8 cellular contexts compared by ENCODE assay signal in the genomic region with DNA sequence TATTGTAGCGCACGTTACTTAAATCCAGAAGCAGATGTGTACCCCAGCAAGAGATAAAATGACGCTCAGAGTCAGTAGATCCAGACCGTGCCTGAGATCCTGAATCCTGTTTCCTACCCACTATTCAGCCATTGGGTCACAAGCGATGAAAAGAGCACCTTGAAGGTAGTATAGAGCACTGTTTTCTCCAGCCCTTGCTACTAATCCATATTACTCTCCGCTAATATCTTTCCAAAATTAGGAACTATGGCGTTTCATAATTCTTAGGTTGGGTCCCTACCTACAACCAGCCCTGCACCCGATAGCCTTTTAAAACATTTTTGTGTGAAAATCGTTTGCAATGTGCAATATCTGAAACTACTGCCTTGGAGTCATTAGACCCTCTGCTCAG. TPM values are rescaled to one million over a fixed set of nuclear protein-coding genes. Genes with fewer than 3 reads are reported as not detected.
DNase-seq lines count a peak whose midpoint lies in the region; ATAC-seq and TF ChIP-seq lines count a peak whose summit lies in the region.

No MANE protein-coding gene starts in this region.

- no peaks in the 10 kb centered on the region for H3K27me3 Mint-ChIP-seq in T-helper 17 cell

- H3K4me1 Mint-ChIP-seq in T-helper 17 cell = peaks cover 34% of the 10 kb centered on the region

- H3K4me3 ChIP-seq in cardiac muscle cell (peak overlapping the region; percentile 58), skeletal muscle satellite cell (ENCODE audit: low read length) (peak overlapping the region; percentile 89)

- H3K27me3 ChIP-seq in cardiac muscle cell = no peaks in the 10 kb centered on the region
- H3K27me3 ChIP-seq in skeletal muscle satellite cell (ENCODE audit: control insufficient read depth, insufficient read depth, low read length) = no peaks in the 10 kb centered on the region

- ATAC-seq in GM18520 (IDR thresholded peaks at IDR 0.05; ENCODE audit: unreplicated experiment) (peak; percentile 2), HG02840 (IDR thresholded peaks at IDR 0.05; ENCODE audit: low FRiP score, unreplicated experiment) (peak; percentile 8), T-helper 17 cell (no peak)

- H3K36me3 Mint-ChIP-seq in T-helper 17 cell (ENCODE audit: low read depth) = peaks cover 13% of the 10 kb centered on the region

- peak overlapping the region; percentile 100 for H3K4me3 Mint-ChIP-seq in T-helper 17 cell

- no peak for TF ChIP-seq CTCF in cardiac muscle cell (IDR thresholded peaks at IDR 0.05; ENCODE audit: low read depth, low read length)

- H3K36me3 ChIP-seq in cardiac muscle cell (peaks cover 5% of the 10 kb centered on the region), skeletal muscle satellite cell (ENCODE audit: insufficient read depth, low read length) (peaks cover 13% of the 10 kb centered on the region)

- DNase-seq in T-helper 17 cell = no peak
- DNase-seq in cardiac muscle cell (ENCODE audit: low read depth in 1 of 2, low spot score in 1 of 2) = no peak
- DNase-seq in stimulated activated naive CD4-positive, alpha-beta T cell treated with Interleukin-2 at 50 U/mL for 16 hours (lab: John Stamatoyannopoulos, UW) = no peak
- DNase-seq in glomerular visceral epithelial cell (ENCODE audit: extremely low spot score) = no peak
- DNase-seq in NCI-H1417 treated with DMSO at 0.1 percent for 48 hours (lab: John Stamatoyannopoulos, UW) = no peak

- H3K27ac ChIP-seq in cardiac muscle cell = peak overlapping the region; percentile 92

- no peaks in the 10 kb centered on the region for H3K9me3 ChIP-seq in T-helper 17 cell (ENCODE audit: control insufficient read depth, low read length, poor library complexity, severe bottlenecking)
- no peaks in the 10 kb centered on the region for H3K9me3 ChIP-seq in cardiac muscle cell (ENCODE audit: low read depth)
- H3K9me3 ChIP-seq in skeletal muscle satellite cell (replicated peaks; ENCODE audit: low read length) = no peaks in the 10 kb centered on the region

- H3K27ac Mint-ChIP-seq in T-helper 17 cell = peak overlapping the region; percentile 99

- no peaks in the 10 kb centered on the region for H3K4me1 ChIP-seq in cardiac muscle cell (ENCODE audit: low read depth)
- H3K4me1 ChIP-seq in skeletal muscle satellite cell (ENCODE audit: control insufficient read depth, insufficient read depth, low read length) = peaks cover 11% of the 10 kb centered on the region

- H3K4me2 ChIP-seq in skeletal muscle satellite cell (ENCODE audit: low read length) = peak overlapping the region; percentile 95

- H3K9ac ChIP-seq in skeletal muscle satellite cell (ENCODE audit: low read depth, low read length) = peak overlapping the region; percentile 90

RNA-seq across cellular contexts. Expression of a gene that starts 0.6 kb away (rescaled TPM):
- total RNA-seq in T-helper 17 cell (10 to 100 TPM; 17.3 to 21.2 TPM), cardiac muscle cell (9.4 and 12.9 TPM in 2 replicates)
- polyA plus RNA-seq in cardiac muscle cell = 13.8 and 14.4 TPM in 2 replicates
- total RNA-seq in skeletal muscle satellite cell (2012; rRNA removed) = 7.4 and 12.9 TPM in 2 replicates

RNA-seq across cellular contexts. Expression of a gene that starts 0.8 kb away (rescaled TPM):
- total RNA-seq in T-helper 17 cell (10 to 100 TPM; 34.4 to 41.0 TPM), cardiac muscle cell (7.8 and 11.2 TPM in 2 replicates)
- 11.0 and 24.6 TPM in 2 replicates for polyA plus RNA-seq in cardiac muscle cell
- 24.1 and 24.9 TPM in 2 replicates for total RNA-seq in skeletal muscle satellite cell (2012; rRNA removed)
